In genomic region chr12:1884651-1885050, GRCh38 we compare ENCODE assay signal across 30 cellular contexts.
"Had no signal": no experiment of that assay in that cellular context is flagged by ENCODE, and none has a peak within 500 bp of the region (broad histone marks: within the 10 kb centered on the region; RNA-seq: fewer than 3 reads in every experiment).

No MANE protein-coding gene starts in this region.

- H3K27me3 ChIP-seq: ovary, right lobe of liver, tibial nerve, upper lobe of left lung, uterus had no signal

- H3K4me1 ChIP-seq: esophagus squamous epithelium, heart right ventricle, lower lobe of right lung, psoas muscle, right lobe of liver, tibial nerve, upper lobe of left lung, uterus had no signal

- FAIRE-seq: colon, endometrium, islet of Langerhans, small intestine had no signal

- DNase-seq: dermis blood vessel endothelial cell; effector memory CD8-positive, alpha-beta T cell; erythroblast; esophagus squamous epithelium; foreskin melanocyte; glutamatergic neuron; heart right ventricle; hippocampal formation; kidney glomerular epithelial cell; left colon; left ventricle myocardium superior; lower lobe of right lung; naive thymus-derived CD8-positive, alpha-beta T cell; nephron progenitor cell; nucleus accumbens; ovary; posterior cingulate gyrus; psoas muscle; small intestine; stimulated activated CD4-positive, alpha-beta T cell treated with anti-CD3 and anti-CD28 coated beads, Interleukin-15, amount 100 ng/mL, for 24 hours; stimulated activated CD4-positive, alpha-beta T cell treated with anti-CD3 and anti-CD28 coated beads, Interleukin-2, amount 100 ng/mL, for 48 hours; stimulated activated naive B cell treated with anti-CD40 and anti-IgM and Interleukin-4, amounts not matched to agents 10 μg/mL and 1 μg/mL and 100 μg/mL, for 72 hours; uterus had no signal

- ATAC-seq: effector memory CD8-positive, alpha-beta T cell; heart right ventricle; left colon; left ventricle myocardium superior; lower lobe of right lung; naive thymus-derived CD8-positive, alpha-beta T cell; psoas muscle; right lobe of liver; stimulated activated naive B cell treated with anti-CD40 and anti-IgM and Interleukin-4, amounts not matched to agents 10 μg/mL and 1 μg/mL and 100 μg/mL, for 72 hours had no signal

- H3K27ac ChIP-seq: esophagus squamous epithelium, heart right ventricle, lower lobe of right lung, ovary, psoas muscle, right lobe of liver, thoracic aorta, tibial nerve, upper lobe of left lung, uterus had no signal

- H3K4me3 ChIP-seq: esophagus squamous epithelium, heart right ventricle, lower lobe of right lung, ovary, psoas muscle, right lobe of liver, thoracic aorta, tibial nerve, upper lobe of left lung, uterus had no signal

- H3K9me3 ChIP-seq: esophagus squamous epithelium, lower lobe of right lung, psoas muscle, right lobe of liver, thoracic aorta, upper lobe of left lung, uterus had no signal

- H3K36me3 ChIP-seq: esophagus squamous epithelium, heart right ventricle, lower lobe of right lung, ovary, right lobe of liver, thoracic aorta, tibial nerve, upper lobe of left lung, uterus had no signal
